In the genomic region with DNA sequence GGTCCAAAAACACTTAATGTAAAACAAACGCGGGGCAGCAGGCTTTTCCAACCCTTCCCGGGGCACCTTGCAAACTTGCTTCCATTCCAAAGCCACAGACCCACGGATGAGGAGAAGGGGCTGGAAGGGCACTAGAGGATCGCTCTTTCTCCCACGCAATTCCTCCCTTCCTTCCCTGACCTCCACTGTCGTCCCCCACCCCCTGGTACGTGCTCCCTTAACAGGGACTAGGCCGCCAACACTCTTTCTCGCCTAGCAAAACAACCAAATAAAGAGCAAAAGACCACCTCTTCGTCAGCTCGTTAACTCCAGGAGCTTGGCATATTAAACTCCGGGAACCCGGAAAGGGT, we compare ENCODE assay signal across 19 cellular contexts. TPM values are rescaled to one million over a fixed set of nuclear protein-coding genes. Genes with fewer than 3 reads are reported as not detected.
DNase-seq lines count a peak whose midpoint lies in the region; ATAC-seq and TF ChIP-seq lines count a peak whose summit lies in the region.
"Had no signal": no experiment of that assay in that cellular context is flagged by ENCODE, and none has a peak within 500 bp of the region (broad histone marks: within the 10 kb centered on the region; RNA-seq: fewer than 3 reads in every experiment).

No MANE protein-coding gene starts in this region.

- 16 to 41% methylated on average over 4 to 8 of the region's 14 CpGs for WGBS in gastroesophageal sphincter (ENCODE audit: low coverage in 1 of 2), 2 donors
- 64% methylated on average over 14 of the region's 14 CpGs for WGBS in prostate gland

- H3K36me3 ChIP-seq in gastroesophageal sphincter (no peaks in the 10 kb centered on the region), prostate gland (no peaks in the 10 kb centered on the region)
- H3K36me3 ChIP-seq: heart left ventricle, Peyer's patch, upper lobe of right lung had no signal

- H3K36me3 Mint-ChIP-seq in neural crest cell (ENCODE audit: low read depth), result no peaks in the 10 kb centered on the region

- H3K27ac ChIP-seq in gastroesophageal sphincter (peak overlapping the region in 3 of 4 donors; percentile 83 to 87 (median 86)), prostate gland (no peak overlapping the region)
- H3K27ac ChIP-seq: heart left ventricle, upper lobe of right lung had no signal

- H3K9me3 ChIP-seq in gastroesophageal sphincter, result no peaks in the 10 kb centered on the region
- H3K9me3 ChIP-seq in prostate gland, result no peaks in the 10 kb centered on the region
- H3K9me3 ChIP-seq: upper lobe of right lung had no signal

- TF ChIP-seq CTCF in gastroesophageal sphincter (IDR thresholded peaks at IDR 0.05) (no peak), neural crest cell (conservative IDR thresholded peaks at IDR 0.05) (no peak), prostate gland (IDR thresholded peaks at IDR 0.05) (no peak)

- TF ChIP-seq EP300 in gastroesophageal sphincter (IDR thresholded peaks at IDR 0.05), result no peak

- peaks cover 100% of the 10 kb centered on the region for H3K27me3 Mint-ChIP-seq in stimulated activated naive CD8-positive, alpha-beta T cell treated with anti-CD3 and anti-CD28 coated beads, Interleukin-15, amount 100 ng/mL, for 72 hours
- peaks cover 100% of the 10 kb centered on the region for H3K27me3 Mint-ChIP-seq in neural crest cell (ENCODE audit: low read depth)

- ATAC-seq in stimulated activated naive CD8-positive, alpha-beta T cell treated with anti-CD3 and anti-CD28 coated beads, Interleukin-15, amount 100 ng/mL, for 72 hours, result no peak
- no peak for ATAC-seq in stimulated activated naive CD8-positive, alpha-beta T cell treated with anti-CD3 and anti-CD28 coated beads, Interleukin-15, Interleukin-2, amounts not matched to agents 100 U/mL and 50 U/mL, for 24 hours
- ATAC-seq in gastroesophageal sphincter (no peak), HG03378 (IDR thresholded peaks at IDR 0.05; ENCODE audit: unreplicated experiment) (no peak)
- ATAC-seq: heart left ventricle, left cardiac atrium, upper lobe of right lung had no signal

- H3K9me3 Mint-ChIP-seq in stimulated activated naive CD8-positive, alpha-beta T cell treated with anti-CD3 and anti-CD28 coated beads, Interleukin-15, amount 100 ng/mL, for 72 hours, result peaks cover 0 to 16% of the 10 kb centered on the region in 2 donors
- H3K9me3 Mint-ChIP-seq in neural crest cell, result no peaks in the 10 kb centered on the region

- H3K27me3 ChIP-seq in gastroesophageal sphincter (peaks cover 94% of the 10 kb centered on the region), prostate gland (replicated peaks; ENCODE audit: insufficient read depth) (peaks cover 52% of the 10 kb centered on the region)

- H3K4me3 Mint-ChIP-seq in stimulated activated naive CD8-positive, alpha-beta T cell treated with anti-CD3 and anti-CD28 coated beads, Interleukin-15, amount 100 ng/mL, for 72 hours, result peak overlapping the region; percentile 6 to 27
- H3K4me3 Mint-ChIP-seq in neural crest cell, result peak overlapping the region; percentile 70

- no peak for TF ChIP-seq POLR2A in gastroesophageal sphincter (IDR thresholded peaks at IDR 0.05)
- TF ChIP-seq POLR2A in prostate gland (IDR thresholded peaks at IDR 0.05), result no peak

- H3K4me3 ChIP-seq in gastroesophageal sphincter (peak overlapping the region in 1 of 2 donors; percentile 73), prostate gland (no peak overlapping the region)
- H3K4me3 ChIP-seq: heart left ventricle, upper lobe of right lung had no signal

- DNase-seq in stimulated activated naive CD8-positive, alpha-beta T cell treated with anti-CD3 and anti-CD28 coated beads, Interleukin-15, amount 100 ng/mL, for 72 hours, result no peak
- no peak for DNase-seq in stimulated activated naive CD8-positive, alpha-beta T cell treated with anti-CD3 and anti-CD28 coated beads, Interleukin-15, Interleukin-2, amounts not matched to agents 100 U/mL and 50 U/mL, for 24 hours
- DNase-seq in neural crest cell (ENCODE audit: low read depth, low spot score) (no peak), AML-193 (lab: John Stamatoyannopoulos, UW) (no peak), SKM-1 (lab: John Stamatoyannopoulos, UW; ENCODE audit: unreplicated experiment) (no peak), prostate gland (ENCODE audit: low spot score) (no peak)
- DNase-seq: activated CD4-positive, alpha-beta T cell treated with anti-CD3 and anti-CD28 coated beads, Interleukin-2, amount 50 U/mL, for 48 hours; activated naive CD8-positive, alpha-beta T cell treated with anti-CD3 and anti-CD28 coated beads for 36 hours; CD4-positive, alpha-beta T cell; DND-41; heart left ventricle; left cardiac atrium; NCI-H1417; stimulated activated naive CD4-positive, alpha-beta T cell treated with Interleukin-2 at 50 U/mL for 16 hours; upper lobe of right lung had no signal

- H3K4me1 ChIP-seq in gastroesophageal sphincter (peaks cover 0 to 77% (median 0%) of the 10 kb centered on the region in 3 donors), prostate gland (replicated peaks) (peaks cover 3% of the 10 kb centered on the region)

- intact Hi-C loops in prostate gland (cut with DNase I), result no loop called here

- peaks cover 73% of the 10 kb centered on the region for H3K4me1 Mint-ChIP-seq in stimulated activated naive CD8-positive, alpha-beta T cell treated with anti-CD3 and anti-CD28 coated beads, Interleukin-15, amount 100 ng/mL, for 72 hours
- peaks cover 44% of the 10 kb centered on the region for H3K4me1 Mint-ChIP-seq in neural crest cell

- H3K27ac Mint-ChIP-seq in stimulated activated naive CD8-positive, alpha-beta T cell treated with anti-CD3 and anti-CD28 coated beads, Interleukin-15, amount 100 ng/mL, for 72 hours, result no peak overlapping the region
- no peak overlapping the region for H3K27ac Mint-ChIP-seq in neural crest cell (ENCODE audit: unreplicated experiment)
- H3K27ac Mint-ChIP-seq: activated naive CD8-positive, alpha-beta T cell treated with anti-CD3 and anti-CD28 coated beads for 36 hours; CD4-positive, alpha-beta T cell had no signal

RNA-seq across cellular contexts. Expression of a gene that starts 3.9 kb away (rescaled TPM):
- 10 to 100 TPM in 2 of 4 donors, 1 to 10 TPM in 2; 3.5 to 31.3 (median 18.2) TPM for total RNA-seq in gastroesophageal sphincter
- 0.58 and 0.77 TPM in 2 replicates for total RNA-seq in neural crest cell
- 1 to 10 TPM; 2.0 to 2.3 TPM for total RNA-seq in prostate gland
- total RNA-seq: activated naive CD8-positive, alpha-beta T cell treated with anti-CD3 and anti-CD28 coated beads for 36 hours; CD4-positive, alpha-beta T cell; dermis microvascular lymphatic vessel endothelial cell; upper lobe of right lung had no signal

Comparison
In these comparisons a context has a peak if more than half of its experiments do, and no peak if none do; other contexts are left out.
1. H3K27ac ChIP-seq: peak in gastroesophageal sphincter (3 of 4); none in prostate gland (0 of 2).